Comparison of ENCODE assay signal across 1 cellular context in the genomic region with DNA sequence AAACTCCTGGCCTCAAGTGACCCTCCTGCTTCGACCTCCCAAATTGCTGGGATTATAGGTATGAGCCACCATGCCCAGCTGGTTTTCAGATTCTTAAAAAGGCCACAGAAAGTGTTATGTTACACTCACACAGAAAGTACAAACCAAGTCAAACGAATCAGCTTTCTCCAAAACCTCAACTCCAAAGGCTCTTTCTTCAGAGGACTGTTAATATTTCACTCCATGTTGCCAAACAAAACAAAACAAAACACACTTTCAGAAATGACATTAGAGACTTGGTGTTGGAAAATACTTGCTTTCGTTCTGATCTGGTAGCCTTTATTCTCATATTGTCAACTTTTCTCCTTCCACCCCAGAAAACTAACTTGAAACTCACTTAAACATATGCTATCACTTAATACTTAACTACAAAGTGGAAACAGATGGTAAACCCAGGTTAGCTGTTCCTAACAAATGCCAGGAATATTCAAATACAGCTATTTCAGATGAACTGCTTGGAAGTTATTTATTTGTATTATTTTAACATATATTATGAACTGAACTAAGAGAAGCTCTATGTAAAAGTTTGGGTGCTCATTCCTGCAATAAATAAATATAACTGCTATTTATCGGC.
A peak's percentile ranks its signal among the peaks of the same experiment; 100 is the strongest.
TF ChIP-seq lines count a peak whose summit lies in the region.

No MANE protein-coding gene starts in this region.

TF ChIP-seq in SK-N-SH, 30 proteins besides CTCF, POLR2A, EP300 and RAD21:
- TF ChIP-seq FOSL2 (IDR thresholded peaks at IDR 0.05; ENCODE audit: borderline replicate concordance, low read depth) (no peak), TCF12 (IDR thresholded peaks at IDR 0.05) (peak; percentile 65; the same call in 1 of the 2 replicates)
TF ChIP-seq in SK-N-SH: peak in this region for 1.
